In the genomic region with DNA sequence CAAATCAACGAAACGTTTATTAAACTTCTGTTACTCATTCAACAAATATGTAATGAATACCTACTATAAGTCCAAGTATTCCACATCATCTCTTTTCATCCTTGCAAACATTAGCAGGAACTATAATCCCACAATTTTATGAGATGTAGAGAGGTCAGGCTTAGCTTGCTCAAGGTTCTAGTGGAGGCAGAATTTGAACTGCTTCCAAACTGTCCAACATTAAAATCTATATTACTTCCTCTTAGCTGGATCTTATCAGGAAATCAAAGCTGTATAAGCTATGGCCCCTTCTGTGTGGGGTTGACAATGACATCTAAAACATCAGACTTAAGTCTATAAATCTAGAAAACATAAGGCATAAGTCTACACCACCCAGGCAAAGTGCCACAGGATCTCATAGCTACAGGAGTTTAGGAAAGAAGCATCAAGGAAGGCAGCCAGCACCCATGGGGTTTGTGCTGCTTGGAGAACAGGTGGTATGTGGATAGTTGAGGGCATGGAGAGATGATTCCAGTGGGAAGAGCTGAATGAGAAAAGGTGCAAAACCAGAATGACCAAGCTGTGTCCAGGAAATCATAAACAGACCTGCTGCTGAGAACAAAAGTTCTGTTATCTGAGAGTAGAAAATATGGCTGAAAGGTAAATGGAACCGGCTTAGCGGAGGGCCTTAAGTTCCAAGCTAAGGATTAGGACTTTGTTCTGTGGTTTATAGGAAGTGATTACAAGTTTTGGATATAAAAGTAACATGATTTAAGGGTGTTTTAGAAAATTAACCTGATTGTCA, we compare ENCODE assay signal across 29 cellular contexts. TPM values are rescaled to one million over a fixed set of nuclear protein-coding genes. Genes with fewer than 3 reads are reported as not detected.
DNase-seq lines count a peak whose midpoint lies in the region; ATAC-seq and TF ChIP-seq lines count a peak whose summit lies in the region.
"Had no signal": no experiment of that assay in that cellular context is flagged by ENCODE, and none has a peak within 500 bp of the region (broad histone marks: within the 10 kb centered on the region; RNA-seq: fewer than 3 reads in every experiment).

No MANE protein-coding gene starts in this region.

- ATAC-seq in mucosa of descending colon = peak; percentile 86
- ATAC-seq in GM19395 (IDR thresholded peaks at IDR 0.05; ENCODE audit: unreplicated experiment) = no peak
- ATAC-seq: effector memory CD8-positive, alpha-beta T cell; foreskin keratinocyte; GM12878; left cardiac atrium; right lobe of liver had no signal

- H3K36me3 ChIP-seq in mucosa of descending colon (ENCODE audit: low read depth) = no peaks in the 10 kb centered on the region
- H3K36me3 ChIP-seq: BLaER1, right lobe of liver had no signal

- TF ChIP-seq CTCF in VCaP (conservative IDR thresholded peaks at IDR 0.05) (no peak), mucosa of descending colon (IDR thresholded peaks at IDR 0.05) (no peak), osteocyte (IDR thresholded peaks at IDR 0.05) (no peak)

- H3K4me3 ChIP-seq in mucosa of descending colon = no peak overlapping the region
- H3K4me3 ChIP-seq: BLaER1, GM12878, right lobe of liver, SK-N-MC had no signal

- no peaks in the 10 kb centered on the region for H3K9me3 Mint-ChIP-seq in osteocyte (ENCODE audit: unreplicated experiment)
- H3K9me3 Mint-ChIP-seq: activated CD4-positive, alpha-beta memory T cell treated with anti-CD3 and anti-CD28 coated beads, Interleukin-2, amount 10 ng/mL, durations not matched to agents 7 days and 5 days; activated naive CD4-positive, alpha-beta T cell treated with anti-CD3 and anti-CD28 coated beads, Interleukin-2, amount 50 U/mL, for 24 hours; effector memory CD8-positive, alpha-beta T cell had no signal

- peak overlapping the region; percentile 91 for H3K27ac ChIP-seq in VCaP
- H3K27ac ChIP-seq: BLaER1, foreskin keratinocyte, RWPE1, SK-N-MC had no signal

- DNase-seq in EL = peak; percentile 65
- DNase-seq in LoVo (ENCODE audit: low spot score) = peak; percentile 74
- DNase-seq in mucosa of descending colon = peak in 2 of 3 donors; percentile 46 to 76
- no peak for DNase-seq in DMS153 treated with DMSO at 0.1 percent for 48 hours (lab: John Stamatoyannopoulos, UW; ENCODE audit: unreplicated experiment)
- no peak for DNase-seq in NCI-H748 treated with DMSO at 0.1 percent for 48 hours (lab: John Stamatoyannopoulos, UW)
- no peak for DNase-seq in osteocyte (ENCODE audit: extremely low spot score, unreplicated experiment)
- DNase-seq: activated CD4-positive, alpha-beta memory T cell treated with anti-CD3 and anti-CD28 coated beads, Interleukin-2, amount 10 ng/mL, durations not matched to agents 7 days and 5 days; activated CD4-positive, alpha-beta T cell treated with anti-CD3 and anti-CD28 coated beads for 1 hour; activated CD8-positive, alpha-beta memory T cell treated with anti-CD3 and anti-CD28 coated beads, Interleukin-2, amount 50 U/mL, for 48 hours; COR-L47; cortex of kidney; effector memory CD8-positive, alpha-beta T cell; erythroblast; foreskin keratinocyte; left cardiac atrium; NCI-H1048; NCI-H187 treated with DMSO at 0.1 percent for 48 hours; NCI-H2171 treated with DMSO at 0.1 percent for 48 hours; NCI-H526 treated with DMSO at 0.1 percent for 48 hours; right lobe of liver; stimulated activated CD4-positive, alpha-beta T cell treated with anti-CD3 and anti-CD28 coated beads, Interleukin-2, amount 100 ng/mL, for 48 hours; trophoblast cell had no signal

- no peaks in the 10 kb centered on the region for H3K9me3 ChIP-seq in mucosa of descending colon
- H3K9me3 ChIP-seq: BLaER1, right lobe of liver had no signal

- no peaks in the 10 kb centered on the region for H3K27me3 Mint-ChIP-seq in osteocyte (ENCODE audit: unreplicated experiment)

- peaks cover 32% of the 10 kb centered on the region for H3K4me1 ChIP-seq in mucosa of descending colon (ENCODE audit: low read depth)
- H3K4me1 ChIP-seq: BLaER1 had no signal

- no peak overlapping the region for H3K4me3 Mint-ChIP-seq in osteocyte (ENCODE audit: unreplicated experiment)
- H3K4me3 Mint-ChIP-seq: activated CD4-positive, alpha-beta memory T cell treated with anti-CD3 and anti-CD28 coated beads, Interleukin-2, amount 10 ng/mL, durations not matched to agents 7 days and 5 days; activated naive CD4-positive, alpha-beta T cell treated with anti-CD3 and anti-CD28 coated beads, Interleukin-2, amount 50 U/mL, for 24 hours; effector memory CD8-positive, alpha-beta T cell had no signal

- peaks cover 2% of the 10 kb centered on the region for H3K36me3 Mint-ChIP-seq in osteocyte (ENCODE audit: unreplicated experiment)
- H3K36me3 Mint-ChIP-seq: activated naive CD4-positive, alpha-beta T cell treated with anti-CD3 and anti-CD28 coated beads, Interleukin-2, amount 50 U/mL, for 24 hours had no signal

- intact Hi-C loops in mucosa of descending colon (cut with DNase I, micrococcal nuclease) = no loop called here

- H3K4me1 Mint-ChIP-seq in osteocyte (ENCODE audit: unreplicated experiment) = peaks cover 10% of the 10 kb centered on the region
- H3K4me1 Mint-ChIP-seq: activated CD4-positive, alpha-beta memory T cell treated with anti-CD3 and anti-CD28 coated beads, Interleukin-2, amount 10 ng/mL, durations not matched to agents 7 days and 5 days; activated naive CD4-positive, alpha-beta T cell treated with anti-CD3 and anti-CD28 coated beads, Interleukin-2, amount 50 U/mL, for 24 hours had no signal

- no peak overlapping the region for H3K27ac Mint-ChIP-seq in osteocyte (ENCODE audit: unreplicated experiment)
- H3K27ac Mint-ChIP-seq: activated CD4-positive, alpha-beta memory T cell treated with anti-CD3 and anti-CD28 coated beads, Interleukin-2, amount 10 ng/mL, durations not matched to agents 7 days and 5 days; activated naive CD4-positive, alpha-beta T cell treated with anti-CD3 and anti-CD28 coated beads, Interleukin-2, amount 50 U/mL, for 24 hours; effector memory CD8-positive, alpha-beta T cell had no signal

RNA-seq across cellular contexts. Expression of gene PAPSS2, which starts 34.5 kb away (rescaled TPM):
- 100 to 1,000 TPM; 123 to 399 (median 147) TPM for total RNA-seq in mucosa of descending colon
- total RNA-seq in osteocyte = 18.5 and 21.9 TPM in 2 replicates

Comparison
In these comparisons a context has a peak if more than half of its experiments do, and no peak if none do; other contexts are left out.
1. DNase-seq: peak in EL (single experiment), LoVo (single experiment) and mucosa of descending colon (2 of 3); none in DMS153 treated with DMSO at 0.1 percent for 48 hours (single experiment), NCI-H748 treated with DMSO at 0.1 percent for 48 hours (single experiment) and osteocyte (single experiment).